ENCODE assay signal across 9 cellular contexts in genomic region chr7:31236868-31237267, GRCh38.
"Had no signal": no experiment of that assay in that cellular context is flagged by ENCODE, and none has a peak within 500 bp of the region (broad histone marks: within the 10 kb centered on the region; RNA-seq: fewer than 3 reads in every experiment).

No MANE protein-coding gene starts in this region.

- H3K4me3 ChIP-seq: K562 had no signal

- FAIRE-seq: HepG2, HTR-8/SVneo, K562 had no signal

- H3K27ac ChIP-seq: HL-60, KMS-11 had no signal

- H3K4me1 Mint-ChIP-seq: IgD-negative memory B cell had no signal

- H3K27ac Mint-ChIP-seq: IgD-negative memory B cell had no signal

- H3K4me2 ChIP-seq: KMS-11 had no signal

- H3K9me3 Mint-ChIP-seq: IgD-negative memory B cell had no signal

- DNase-seq: IMR-90, KBM-7, KG1 had no signal

- H3K9ac ChIP-seq: KMS-11 had no signal

- H3K4me3 Mint-ChIP-seq: IgD-negative memory B cell had no signal

- ATAC-seq: HepG2, K562 had no signal
